ENCODE assay signal across 26 cellular contexts in genomic region chr1:165225650-165226049, GRCh38.
"Had no signal": no experiment of that assay in that cellular context is flagged by ENCODE, and none has a peak within 500 bp of the region (broad histone marks: within the 10 kb centered on the region; RNA-seq: fewer than 3 reads in every experiment).

No MANE protein-coding gene starts in this region.

- H3K4me3 ChIP-seq: colonic mucosa, coronary artery, dorsolateral prefrontal cortex, esophagus muscularis mucosa, esophagus squamous epithelium, gastrocnemius medialis, gastroesophageal sphincter, heart left ventricle, heart right ventricle had no signal

- H3K27me3 ChIP-seq: colonic mucosa, gastrocnemius medialis, heart left ventricle had no signal

- H3K9me3 ChIP-seq: colonic mucosa, esophagus muscularis mucosa, esophagus squamous epithelium, gastrocnemius medialis, gastroesophageal sphincter, heart left ventricle, heart right ventricle had no signal

- DNase-seq: colonic mucosa; cortex of kidney; dermis blood vessel endothelial cell; effector CD4-positive, alpha-beta T cell; effector CD8-positive, alpha-beta T cell; effector memory CD4-positive, alpha-beta T cell; effector memory CD8-positive, alpha-beta T cell; endodermal cell; erythroblast; esophagus squamous epithelium; foreskin fibroblast; foreskin keratinocyte; foreskin melanocyte; gastrocnemius medialis; glutamatergic neuron; heart left ventricle; heart right ventricle had no signal

- H3K4me1 ChIP-seq: colonic mucosa, esophagus muscularis mucosa, foreskin keratinocyte, gastrocnemius medialis, gastroesophageal sphincter, heart right ventricle had no signal

- H3K36me3 ChIP-seq: colonic mucosa, esophagus muscularis mucosa, esophagus squamous epithelium, gastrocnemius medialis, gastroesophageal sphincter, heart left ventricle, heart right ventricle had no signal

- FAIRE-seq: colon, endometrium, endothelial cell of umbilical vein, frontal cortex had no signal

- H3K27ac ChIP-seq: colonic mucosa, coronary artery, dorsolateral prefrontal cortex, epithelial cell of prostate, esophagus muscularis mucosa, esophagus squamous epithelium, foreskin keratinocyte, gastrocnemius medialis, gastroesophageal sphincter, heart left ventricle, heart right ventricle had no signal
